ENCODE assay signal across 8 cellular contexts in the genomic region with DNA sequence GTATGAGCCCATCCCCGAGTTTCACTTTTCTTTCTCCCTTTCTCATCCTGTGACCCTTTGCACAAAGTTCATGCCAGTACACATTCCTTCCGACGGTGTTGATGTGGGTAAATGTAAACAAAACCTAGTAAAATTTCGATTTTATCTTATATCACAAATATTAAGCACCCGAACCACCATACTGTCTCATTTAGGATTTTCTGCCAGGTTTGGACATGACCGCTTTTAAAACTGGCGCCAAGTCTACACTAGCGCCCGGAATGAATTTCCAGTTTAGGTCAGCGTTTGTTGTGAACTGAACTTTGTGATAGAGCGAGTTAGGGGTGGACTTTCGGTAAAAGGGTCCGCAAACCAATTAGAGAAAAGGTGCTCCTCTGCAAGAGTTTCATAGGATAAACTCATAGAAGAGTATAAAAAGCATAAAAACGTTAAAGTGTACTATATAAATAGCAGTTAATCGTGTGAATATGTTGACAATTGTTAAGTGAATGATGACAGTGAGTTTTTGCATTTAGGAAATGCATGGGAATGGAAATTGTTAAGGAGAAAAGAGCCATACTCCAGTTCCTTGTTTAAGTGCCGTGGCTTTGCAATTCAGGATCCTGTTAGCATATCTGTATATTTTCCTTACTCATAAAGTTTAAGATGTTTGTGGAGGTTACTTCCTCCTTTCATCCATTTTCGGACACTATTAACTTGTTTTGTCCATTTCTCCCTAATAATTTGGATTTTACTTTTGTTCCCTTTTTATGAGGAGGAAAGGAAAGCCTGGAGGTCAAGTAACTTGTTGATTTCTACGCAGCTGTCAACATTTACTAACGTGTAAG. TPM values are rescaled to one million over a fixed set of nuclear protein-coding genes. Genes with fewer than 3 reads are reported as not detected.
DNase-seq lines count a peak whose midpoint lies in the region; ATAC-seq, FAIRE-seq and TF ChIP-seq lines count a peak whose summit lies in the region.

No MANE protein-coding gene starts in this region.

- H3K9me3 ChIP-seq in left ventricle myocardium inferior (replicated peaks), result no peaks in the 10 kb centered on the region

- FAIRE-seq in GM19239 (lab: Jason Lieb, UNC), result no peak

- DNase-seq in activated naive CD8-positive, alpha-beta T cell treated with anti-CD3 and anti-CD28 coated beads, Interleukin-2, amount 50 U/mL, for 24 hours, result peak; percentile 7
- DNase-seq in left ventricle myocardium inferior (no peak), putamen (ENCODE audit: low spot score) (peak; percentile 47), NCI-H526 (lab: John Stamatoyannopoulos, UW) (no peak), GM19239 (ENCODE audit: insufficient read length, low spot score) (no peak)
- DNase-seq in stimulated activated naive CD4-positive, alpha-beta T cell treated with Interleukin-2 at 50 U/mL for 16 hours (lab: John Stamatoyannopoulos, UW), result no peak

- peaks cover 25% of the 10 kb centered on the region for H3K4me1 ChIP-seq in left ventricle myocardium inferior

- H3K36me3 ChIP-seq in left ventricle myocardium inferior, result no peaks in the 10 kb centered on the region

- peaks cover 30% of the 10 kb centered on the region for H3K4me1 Mint-ChIP-seq in activated naive CD8-positive, alpha-beta T cell treated with anti-CD3 and anti-CD28 coated beads, Interleukin-2, amount 50 U/mL, for 24 hours

- H3K9me3 Mint-ChIP-seq in activated naive CD8-positive, alpha-beta T cell treated with anti-CD3 and anti-CD28 coated beads, Interleukin-2, amount 50 U/mL, for 24 hours, result no peaks in the 10 kb centered on the region

- no peaks in the 10 kb centered on the region for H3K36me3 Mint-ChIP-seq in activated naive CD8-positive, alpha-beta T cell treated with anti-CD3 and anti-CD28 coated beads, Interleukin-2, amount 50 U/mL, for 24 hours (ENCODE audit: low read depth)

- no peaks in the 10 kb centered on the region for H3K27me3 ChIP-seq in left ventricle myocardium inferior (ENCODE audit: low read depth)

- peak overlapping the region; percentile 95 for H3K27ac ChIP-seq in left ventricle myocardium inferior (replicated peaks)

- peak; percentile 24 for ATAC-seq in HG03457 (IDR thresholded peaks at IDR 0.05; ENCODE audit: unreplicated experiment)
- ATAC-seq in activated naive CD8-positive, alpha-beta T cell treated with anti-CD3 and anti-CD28 coated beads, Interleukin-2, amount 50 U/mL, for 24 hours, result peak; percentile 13

- no peaks in the 10 kb centered on the region for H3K27me3 Mint-ChIP-seq in activated naive CD8-positive, alpha-beta T cell treated with anti-CD3 and anti-CD28 coated beads, Interleukin-2, amount 50 U/mL, for 24 hours

- intact Hi-C loops in left ventricle myocardium inferior (cut with micrococcal nuclease), result no loop called here

- peak overlapping the region; percentile 95 for H3K4me3 ChIP-seq in GM08714 (ENCODE audit: low read length)
- H3K4me3 ChIP-seq in left ventricle myocardium inferior, result peak overlapping the region; percentile 81

- H3K4me3 Mint-ChIP-seq in activated naive CD8-positive, alpha-beta T cell treated with anti-CD3 and anti-CD28 coated beads, Interleukin-2, amount 50 U/mL, for 24 hours, result peak overlapping the region; percentile 90

- TF ChIP-seq CTCF in left ventricle myocardium inferior (IDR thresholded peaks at IDR 0.05; ENCODE audit: borderline replicate concordance), result no peak

- peak overlapping the region; percentile 96 for H3K27ac Mint-ChIP-seq in activated naive CD8-positive, alpha-beta T cell treated with anti-CD3 and anti-CD28 coated beads, Interleukin-2, amount 50 U/mL, for 24 hours

RNA-seq across cellular contexts. Expression of gene AKAP7, which starts 1.0 kb away (rescaled TPM):
- 10.9 TPM for total RNA-seq in left ventricle myocardium inferior

Comparison
In these comparisons a context has a peak if more than half of its experiments do, and no peak if none do; other contexts are left out.
1. DNase-seq: peak in activated naive CD8-positive, alpha-beta T cell treated with anti-CD3 and anti-CD28 coated beads, Interleukin-2, amount 50 U/mL, for 24 hours (single experiment) and putamen (single experiment); none in left ventricle myocardium inferior (single experiment), NCI-H526 (0 of 2), GM19239 (single experiment) and stimulated activated naive CD4-positive, alpha-beta T cell treated with Interleukin-2 at 50 U/mL for 16 hours (single experiment).